ENCODE assay signal across 8 cellular contexts in the genomic region with DNA sequence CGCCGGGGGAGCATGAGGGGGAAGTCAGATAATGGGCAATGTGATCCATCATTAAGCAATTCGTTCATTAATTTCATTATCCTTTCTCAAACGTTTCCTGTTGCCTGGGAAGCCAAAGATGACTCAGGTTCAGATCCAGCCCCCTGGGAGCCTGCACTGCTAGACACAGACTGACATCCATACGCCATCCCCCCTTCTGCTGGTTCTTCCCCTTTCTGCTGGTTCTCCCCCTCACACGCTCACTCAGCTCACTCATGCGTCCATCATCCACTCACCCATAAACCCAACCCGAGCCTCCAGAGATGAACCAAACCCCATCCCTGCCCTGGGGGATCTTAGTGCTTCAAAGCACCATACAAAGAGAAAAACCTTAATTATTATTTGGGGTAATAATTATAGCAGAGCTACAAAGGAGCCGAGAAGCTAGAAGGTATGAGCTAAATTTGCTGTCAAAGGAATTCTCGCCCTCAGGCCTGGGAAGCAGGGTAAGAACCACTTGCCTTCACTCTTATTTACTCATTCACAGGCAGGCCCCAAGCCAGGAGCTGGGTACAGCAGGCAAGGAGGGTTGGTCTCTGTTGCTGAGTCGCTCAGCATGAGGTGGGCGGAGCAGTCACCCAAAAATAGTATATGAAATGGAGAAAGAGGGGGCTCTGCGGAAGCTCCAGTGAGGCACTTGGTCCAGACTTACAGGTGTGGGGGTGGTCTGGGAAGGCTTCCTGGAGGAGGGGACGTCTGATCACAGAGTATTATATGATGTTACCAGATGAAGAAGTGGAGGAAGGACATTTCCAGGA. TPM values are rescaled to one million over a fixed set of nuclear protein-coding genes. Genes with fewer than 3 reads are reported as not detected.
DNase-seq lines count a peak whose midpoint lies in the region; ATAC-seq and TF ChIP-seq lines count a peak whose summit lies in the region.

No MANE protein-coding gene starts in this region.

- H3K18ac ChIP-seq in neuronal stem cell (ENCODE audit: low read length) = no peak overlapping the region

- peaks cover 23% of the 10 kb centered on the region for H3K4me1 ChIP-seq in adipocyte (ENCODE audit: control insufficient read depth, insufficient read depth, low read length)
- H3K4me1 ChIP-seq in neuronal stem cell (ENCODE audit: control insufficient read depth in 2 of 2, insufficient read depth in 1 of 2, low read depth in 1 of 2, low read length in 2 of 2) = peaks cover 4 to 8% of the 10 kb centered on the region in 2 donors

- WGBS in neuronal stem cell (ENCODE audit: extremely low coverage in 2 of 2, insufficient read length in 2 of 2, insufficient replicate concordance in 1 of 2), 2 donors = no CpG with 5 or more reads among the region's 14 CpGs

- no peaks in the 10 kb centered on the region for H3K27me3 Mint-ChIP-seq in T-helper 2 cell treated with Interferon-gamma antibody and Interleukin-4, amounts not matched to agents 5 μg/mL and 100 μg/mL, for 36 hours (ENCODE audit: low read depth)

- H3K4me3 Mint-ChIP-seq in T-helper 2 cell treated with Interferon-gamma antibody and Interleukin-4, amounts not matched to agents 5 μg/mL and 100 μg/mL, for 36 hours = no peak overlapping the region

- H3K23ac ChIP-seq in neuronal stem cell (ENCODE audit: low read depth, low read length, poor library complexity) = no peak overlapping the region

- no peak overlapping the region for H4K8ac ChIP-seq in neuronal stem cell (ENCODE audit: low read depth, low read length)

- no peak overlapping the region for H2BK15ac ChIP-seq in neuronal stem cell (ENCODE audit: low read length)

- H3K9me3 ChIP-seq in adipocyte (ENCODE audit: control insufficient read depth, low read length) (no peaks in the 10 kb centered on the region), neuronal stem cell (replicated peaks in 1 of 2; ENCODE audit: control insufficient read depth in 2 of 2, insufficient read depth in 1 of 2, low read depth in 1 of 2, low read length in 2 of 2) (no peaks in the 10 kb centered on the region)

- no peaks in the 10 kb centered on the region for H3K27me3 ChIP-seq in adipocyte (replicated peaks; ENCODE audit: control insufficient read depth, insufficient read depth, low read length)
- H3K27me3 ChIP-seq in neuronal stem cell (ENCODE audit: control insufficient read depth in 3 of 3, insufficient read depth in 3 of 3, low read depth in 1 of 3, low read length in 3 of 3) = no peaks in the 10 kb centered on the region

- H3K4me3 ChIP-seq in adipocyte (ENCODE audit: low read length) (no peak overlapping the region), neuronal stem cell (ENCODE audit: low read length in 2 of 2) (no peak overlapping the region)

- no peak overlapping the region for H2BK120ac ChIP-seq in neuronal stem cell (ENCODE audit: low read depth, low read length)

- TF ChIP-seq POLR2A in GM18505 (IDR thresholded peaks at IDR 0.05; ENCODE audit: borderline replicate concordance, extremely low read depth, insufficient read depth, insufficient read length) = no peak

- no peak overlapping the region for H3K4ac ChIP-seq in neuronal stem cell (ENCODE audit: low read length)

- H2BK12ac ChIP-seq in neuronal stem cell (ENCODE audit: low read length) = peak overlapping the region; percentile 30

- no peak overlapping the region for H2AK5ac ChIP-seq in neuronal stem cell (ENCODE audit: low read depth, low read length)

- H3K9me3 Mint-ChIP-seq in T-helper 2 cell treated with Interferon-gamma antibody and Interleukin-4, amounts not matched to agents 5 μg/mL and 100 μg/mL, for 36 hours = no peaks in the 10 kb centered on the region

- H3K79me1 ChIP-seq in neuronal stem cell (ENCODE audit: low read depth, low read length) = no peaks in the 10 kb centered on the region

- H3K27ac Mint-ChIP-seq in T-helper 2 cell treated with Interferon-gamma antibody and Interleukin-4, amounts not matched to agents 5 μg/mL and 100 μg/mL, for 36 hours = no peak overlapping the region

- no peak overlapping the region for H4K91ac ChIP-seq in neuronal stem cell (ENCODE audit: low read depth, low read length, poor library complexity)

- no peak overlapping the region for H3K14ac ChIP-seq in neuronal stem cell (ENCODE audit: low read length)

- peak; percentile 32 for DNase-seq in adipocyte (ENCODE audit: low read depth)
- no peak for DNase-seq in neuronal stem cell (ENCODE audit: low spot score)
- no peak for DNase-seq in T-helper 2 cell treated with Interferon-gamma antibody and Interleukin-4, amounts not matched to agents 5 μg/mL and 100 μg/mL, for 36 hours (ENCODE audit: low spot score)
- no peak for DNase-seq in stimulated activated CD4-positive, alpha-beta T cell treated with anti-CD3 and anti-CD28 coated beads, Interleukin-4, amount 100 ng/mL, for 1 hour

- H3K36me3 ChIP-seq in adipocyte (ENCODE audit: control insufficient read depth, insufficient read depth, low read length, severe bottlenecking) (no peaks in the 10 kb centered on the region), neuronal stem cell (replicated peaks in 1 of 2; ENCODE audit: control insufficient read depth in 2 of 2, insufficient read depth in 2 of 2, low read length in 2 of 2) (no peaks in the 10 kb centered on the region)

- no peak overlapping the region for H2BK5ac ChIP-seq in neuronal stem cell (ENCODE audit: low read length)

- no peaks in the 10 kb centered on the region for H3K36me3 Mint-ChIP-seq in T-helper 2 cell treated with Interferon-gamma antibody and Interleukin-4, amounts not matched to agents 5 μg/mL and 100 μg/mL, for 36 hours (ENCODE audit: low read depth)

- no peak overlapping the region for H2AFZ ChIP-seq in neuronal stem cell (ENCODE audit: low read length)

- no peak overlapping the region for H3K27ac ChIP-seq in neuronal stem cell (replicated peaks; ENCODE audit: low read length)

- no peaks in the 10 kb centered on the region for H3K4me1 Mint-ChIP-seq in T-helper 2 cell treated with Interferon-gamma antibody and Interleukin-4, amounts not matched to agents 5 μg/mL and 100 μg/mL, for 36 hours (ENCODE audit: low read depth)

- H3K9ac ChIP-seq in adipocyte (ENCODE audit: low read length) (no peak overlapping the region), neuronal stem cell (ENCODE audit: low read depth, low read length, poor library complexity) (no peak overlapping the region)

- ATAC-seq in GM18505 (IDR thresholded peaks at IDR 0.05; ENCODE audit: unreplicated experiment) = peak; percentile 85
- peak; percentile 49 for ATAC-seq in HG03565 (IDR thresholded peaks at IDR 0.05; ENCODE audit: unreplicated experiment)
- ATAC-seq in GM18870 (IDR thresholded peaks at IDR 0.05; ENCODE audit: unreplicated experiment) = no peak
- ATAC-seq in GM19467 (IDR thresholded peaks at IDR 0.05; ENCODE audit: unreplicated experiment) = no peak

- no peak overlapping the region for H3K4me2 ChIP-seq in neuronal stem cell (ENCODE audit: insufficient read depth, low read length, poor library complexity, severe bottlenecking)

RNA-seq across cellular contexts. Expression of a gene that starts 7.0 kb away (rescaled TPM):
- 37.6 TPM for polyA plus RNA-seq in neuronal stem cell (2013, experiment 1 of 2)
- polyA plus RNA-seq in neuronal stem cell (2013, experiment 2 of 2) = 37.2 TPM

RNA-seq across cellular contexts. Expression of a gene that starts 13.0 kb away (rescaled TPM):
- 37.4 TPM for polyA plus RNA-seq in neuronal stem cell (2013, experiment 1 of 2)
- 36.2 TPM for polyA plus RNA-seq in neuronal stem cell (2013, experiment 2 of 2)

RNA-seq across cellular contexts. Expression of a gene that starts 41.8 kb away (rescaled TPM):
- 6.7 TPM for polyA plus RNA-seq in neuronal stem cell (2013, experiment 1 of 2)
- 19.4 TPM for polyA plus RNA-seq in neuronal stem cell (2013, experiment 2 of 2)

Comparison
In these comparisons a context has a peak if more than half of its experiments do, and no peak if none do; other contexts are left out.
1. ATAC-seq: peak in GM18505 (single experiment) and HG03565 (single experiment); none in GM18870 (single experiment) and GM19467 (single experiment).